In genomic region chr15:99421172-99421656, GRCh38 we compare ENCODE assay signal across 1 cellular context.
TF ChIP-seq lines count a peak whose summit lies in the region.

No MANE protein-coding gene starts in this region.

TF ChIP-seq in HEK293, 187 proteins besides CTCF, POLR2A, EP300 and RAD21 (continued from another document):
- TF ChIP-seq REST (tag by site-specific recombination; IDR thresholded peaks at IDR 0.05), result no peak
- TF ChIP-seq EGR2 (tag by site-specific recombination; IDR thresholded peaks at IDR 0.05; ENCODE audit: low read depth), result no peak
- no peak for TF ChIP-seq ZNF560 (tag by site-specific recombination; IDR thresholded peaks at IDR 0.05; ENCODE audit: borderline replicate concordance)
